ENCODE assay signal across 8 cellular contexts in genomic region chr11:9568854-9569587, GRCh38. TPM values are rescaled to one million over a fixed set of nuclear protein-coding genes. Genes with fewer than 3 reads are reported as not detected.
A peak's percentile ranks its signal among the peaks of the same experiment; 100 is the strongest.
DNase-seq lines count a peak whose midpoint lies in the region; ATAC-seq and TF ChIP-seq lines count a peak whose summit lies in the region.

No MANE protein-coding gene starts in this region.

- peaks cover 6% of the 10 kb centered on the region; the same call in 1 of the 2 replicates for H3K4me1 ChIP-seq in HEK293 (ENCODE audit: control insufficient read depth, insufficient read depth, low read length)

- H3K27ac ChIP-seq in HEK293 (ENCODE audit: extremely low read depth, low read depth, low read length), result peak overlapping the region; percentile 14
- peak overlapping the region; percentile 99 for H3K27ac ChIP-seq in RWPE1
- peak overlapping the region; percentile 97 for H3K27ac ChIP-seq in epithelial cell of prostate

- DNase-seq in AG20443 (ENCODE audit: low spot score), result peak; percentile 61
- peak; percentile 78 for DNase-seq in RWPE1 (ENCODE audit: low spot score)
- peak; percentile 98 for DNase-seq in epithelial cell of prostate (ENCODE audit: low read depth, low spot score)
- DNase-seq in myocyte (ENCODE audit: low read depth), result peak; percentile 87

- TF ChIP-seq CTCF in HEK293 (tag by site-specific recombination; IDR thresholded peaks at IDR 0.05), result no peak
- TF ChIP-seq CTCF in RWPE1 (conservative IDR thresholded peaks at IDR 0.05; ENCODE audit: low read depth), result no peak

- CTCF ChIA-PET in HEK293 (lab: Yijun Ruan, JAX), result interaction anchor here (0.6 to 2.9 kb wide), 2 partner anchors 35 to 281 kb away, joined by 3 to 20 read pairs; no protein-coding TSS in a partner anchor
- CTCF ChIA-PET in RWPE1 (lab: Yijun Ruan, JAX), result no interaction called here

- ATAC-seq in HG03378 (IDR thresholded peaks at IDR 0.05; ENCODE audit: unreplicated experiment), result no peak
- ATAC-seq in HG03342 (IDR thresholded peaks at IDR 0.05; ENCODE audit: unreplicated experiment), result no peak
- no peak for ATAC-seq in HG03442 (IDR thresholded peaks at IDR 0.05; ENCODE audit: unreplicated experiment)

- no peaks in the 10 kb centered on the region for H3K9me3 ChIP-seq in HEK293 (ENCODE audit: control insufficient read depth, insufficient read depth, low read depth, low read length)

- POLR2A ChIA-PET in HEK293 (lab: Yijun Ruan, JAX), result interaction anchor here (0.7 to 2.1 kb wide), 4 partner anchors 46 to 758 kb away, joined by 3 to 7 read pairs (median 3); partner anchors contain the start of genes ADM and ZNF143
- POLR2A ChIA-PET in RWPE1 (lab: Yijun Ruan, JAX; ENCODE audit: low non-redundant PET), result no interaction called here

- peak overlapping the region; percentile 15 for H3K4me3 ChIP-seq in HEK293 (ENCODE audit: low read depth, low read length)

- no peaks in the 10 kb centered on the region for H3K36me3 ChIP-seq in HEK293 (ENCODE audit: control insufficient read depth in 2 of 2, insufficient read depth in 1 of 2, low read length in 2 of 2)

TF ChIP-seq in HEK293, 187 proteins besides CTCF, POLR2A, EP300 and RAD21 (continues in another document):
- TF ChIP-seq ZNF600 (tag by site-specific recombination; IDR thresholded peaks at IDR 0.05), result peak; percentile 54; the same call in 1 of the 2 replicates
- peak; percentile 75 for TF ChIP-seq PRDM1 (tag by site-specific recombination; IDR thresholded peaks at IDR 0.05)
- TF ChIP-seq, protein P1, sequence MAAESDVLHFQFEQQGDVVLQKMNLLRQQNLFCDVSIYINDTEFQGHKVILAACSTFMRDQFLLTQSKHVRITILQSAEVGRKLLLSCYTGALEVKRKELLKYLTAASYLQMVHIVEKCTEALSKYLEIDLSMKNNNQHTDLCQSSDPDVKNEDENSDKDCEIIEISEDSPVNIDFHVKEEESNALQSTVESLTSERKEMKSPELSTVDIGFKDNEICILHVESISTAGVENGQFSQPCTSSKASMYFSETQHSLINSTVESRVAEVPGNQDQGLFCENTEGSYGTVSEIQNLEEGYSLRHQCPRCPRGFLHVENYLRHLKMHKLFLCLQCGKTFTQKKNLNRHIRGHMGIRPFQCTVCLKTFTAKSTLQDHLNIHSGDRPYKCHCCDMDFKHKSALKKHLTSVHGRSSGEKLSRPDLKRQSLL (tag by site-specific recombination; IDR thresholded peaks at IDR 0.05), result peak; percentile 40; the same call in 1 of the 2 replicates
- TF ChIP-seq ZNF843 (tag by site-specific recombination; IDR thresholded peaks at IDR 0.05), result no peak
- 0 out of 2 replicates have a peak, but pooled peaks have one; percentile 25 for TF ChIP-seq PATZ1 (tag by site-specific recombination; IDR thresholded peaks at IDR 0.05)
- TF ChIP-seq, protein P2, sequence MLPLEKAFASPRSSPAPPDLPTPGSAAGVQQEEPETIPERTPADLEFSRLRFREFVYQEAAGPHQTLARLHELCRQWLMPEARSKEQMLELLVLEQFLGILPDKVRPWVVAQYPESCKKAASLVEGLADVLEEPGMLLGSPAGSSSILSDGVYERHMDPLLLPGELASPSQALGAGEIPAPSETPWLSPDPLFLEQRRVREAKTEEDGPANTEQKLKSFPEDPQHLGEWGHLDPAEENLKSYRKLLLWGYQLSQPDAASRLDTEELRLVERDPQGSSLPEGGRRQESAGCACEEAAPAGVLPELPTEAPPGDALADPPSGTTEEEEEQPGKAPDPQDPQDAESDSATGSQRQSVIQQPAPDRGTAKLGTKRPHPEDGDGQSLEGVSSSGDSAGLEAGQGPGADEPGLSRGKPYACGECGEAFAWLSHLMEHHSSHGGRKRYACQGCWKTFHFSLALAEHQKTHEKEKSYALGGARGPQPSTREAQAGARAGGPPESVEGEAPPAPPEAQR (tag by site-specific recombination; IDR thresholded peaks at IDR 0.05), result no peak
- no peak for TF ChIP-seq KLF1 (tag by site-specific recombination; IDR thresholded peaks at IDR 0.05)
- TF ChIP-seq ZNF335 (tag by site-specific recombination; conservative IDR thresholded peaks at IDR 0.05), result peak; percentile 57
- peak; percentile 44 for TF ChIP-seq ZXDB (tag by site-specific recombination; IDR thresholded peaks at IDR 0.05)
- TF ChIP-seq ZNF776 (tag by site-specific recombination; IDR thresholded peaks at IDR 0.05; ENCODE audit: borderline replicate concordance), result no peak
- TF ChIP-seq ZNF585B (tag by site-specific recombination; IDR thresholded peaks at IDR 0.05), result no peak
- TF ChIP-seq AEBP2 (tag by site-specific recombination; IDR thresholded peaks at IDR 0.05; ENCODE audit: borderline replicate concordance), result no peak
- 0 out of 2 replicates have a peak, but pooled peaks have one; percentile 49 for TF ChIP-seq ZNF362 (tag by site-specific recombination; IDR thresholded peaks at IDR 0.05)
- no peak for TF ChIP-seq ZNF610 (tag by site-specific recombination; IDR thresholded peaks at IDR 0.05; ENCODE audit: borderline replicate concordance)
- TF ChIP-seq SP7 (tag by site-specific recombination; IDR thresholded peaks at IDR 0.05), result 0 out of 2 replicates have a peak, but pooled peaks have one; percentile 15
- peak; percentile 37 for TF ChIP-seq PRDM6 (tag by site-specific recombination; IDR thresholded peaks at IDR 0.05)
- TF ChIP-seq, protein P3, sequence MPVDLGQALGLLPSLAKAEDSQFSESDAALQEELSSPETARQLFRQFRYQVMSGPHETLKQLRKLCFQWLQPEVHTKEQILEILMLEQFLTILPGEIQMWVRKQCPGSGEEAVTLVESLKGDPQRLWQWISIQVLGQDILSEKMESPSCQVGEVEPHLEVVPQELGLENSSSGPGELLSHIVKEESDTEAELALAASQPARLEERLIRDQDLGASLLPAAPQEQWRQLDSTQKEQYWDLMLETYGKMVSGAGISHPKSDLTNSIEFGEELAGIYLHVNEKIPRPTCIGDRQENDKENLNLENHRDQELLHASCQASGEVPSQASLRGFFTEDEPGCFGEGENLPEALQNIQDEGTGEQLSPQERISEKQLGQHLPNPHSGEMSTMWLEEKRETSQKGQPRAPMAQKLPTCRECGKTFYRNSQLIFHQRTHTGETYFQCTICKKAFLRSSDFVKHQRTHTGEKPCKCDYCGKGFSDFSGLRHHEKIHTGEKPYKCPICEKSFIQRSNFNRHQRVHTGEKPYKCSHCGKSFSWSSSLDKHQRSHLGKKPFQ (tag by site-specific recombination; IDR thresholded peaks at IDR 0.05), result peak; percentile 94
- TF ChIP-seq GFI1B (tag by site-specific recombination; IDR thresholded peaks at IDR 0.05), result 0 out of 2 replicates have a peak, but pooled peaks have one; percentile 53
- no peak for TF ChIP-seq ZNF155 (tag by site-specific recombination; IDR thresholded peaks at IDR 0.05)

RNA-seq across cellular contexts. Expression of gene WEE1, which starts 4.4 kb away (rescaled TPM):
- total RNA-seq in myocyte, result 36.1 and 37.7 TPM in 2 replicates
- polyA plus RNA-seq in myocyte (2012), result 19.9 TPM

Comparison
In these comparisons a context has a peak if more than half of its experiments do, and no peak if none do; other contexts are left out.
1. H3K27ac ChIP-seq: peak in every context shown above with its lines; median percentile 99 in RWPE1; 97 in epithelial cell of prostate; 14 in HEK293.